In the genomic region with DNA sequence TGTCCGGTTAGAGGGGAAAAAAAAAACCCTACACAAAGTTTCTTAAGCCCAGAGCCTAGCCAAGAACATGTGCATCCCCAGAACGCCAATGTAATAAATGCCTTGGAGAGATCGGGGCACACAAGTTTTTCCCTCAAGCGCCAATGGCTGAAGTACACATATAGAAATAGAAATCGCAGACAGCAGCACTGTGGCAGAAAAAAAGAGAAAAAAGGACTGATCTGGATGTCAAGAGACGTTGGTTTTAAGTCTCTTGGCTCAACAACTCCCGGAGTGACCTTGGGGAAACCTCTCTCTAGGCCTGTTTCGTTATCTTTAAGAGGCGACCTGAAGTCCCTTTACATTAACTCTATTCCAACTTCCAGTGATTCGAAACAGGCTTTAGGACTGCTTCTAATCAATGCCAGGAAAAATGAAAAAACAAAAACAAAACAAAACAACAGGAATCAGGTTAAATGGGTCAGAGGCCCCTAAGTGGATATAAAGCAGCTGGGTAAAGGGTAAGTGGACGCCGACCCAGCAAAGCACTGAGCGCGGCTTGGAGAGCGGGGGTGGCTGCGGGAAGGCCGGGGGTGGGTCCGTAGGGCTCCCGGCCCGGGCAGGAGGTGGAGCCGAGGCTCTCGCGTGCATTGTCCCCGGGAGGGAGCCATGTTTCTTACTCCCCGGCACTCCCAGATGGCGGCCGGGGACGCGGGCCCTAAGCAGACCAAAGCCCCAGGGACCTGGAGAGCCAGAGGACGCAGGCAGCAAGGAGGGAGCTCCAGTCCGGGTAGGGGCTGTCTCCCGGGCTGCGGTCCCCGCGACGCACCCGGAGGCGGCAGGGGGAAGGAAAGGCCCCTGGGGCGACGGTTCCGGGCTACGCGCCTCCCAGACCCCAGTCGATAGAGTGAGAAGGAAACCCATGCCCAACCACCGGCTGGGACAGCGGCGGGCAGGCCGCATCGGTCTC, we compare ENCODE assay signal across 8 cellular contexts. TPM values are rescaled to one million over a fixed set of nuclear protein-coding genes. Genes with fewer than 3 reads are reported as not detected.
A peak's percentile ranks its signal among the peaks of the same experiment; 100 is the strongest.
DNase-seq lines count a peak whose midpoint lies in the region; ATAC-seq and TF ChIP-seq lines count a peak whose summit lies in the region.

No MANE protein-coding gene starts in this region.

- H3K4me3 Mint-ChIP-seq in activated naive CD4-positive, alpha-beta T cell treated with anti-CD3 and anti-CD28 coated beads for 36 hours = peak overlapping the region; percentile 95

- peak; percentile 41 for ATAC-seq in GM18870 (IDR thresholded peaks at IDR 0.05; ENCODE audit: unreplicated experiment)
- ATAC-seq in HG03108 (IDR thresholded peaks at IDR 0.05; ENCODE audit: unreplicated experiment) = peak; percentile 58
- ATAC-seq in gastroesophageal sphincter = peak; percentile 80
- ATAC-seq in thoracic aorta (ENCODE audit: insufficient number of reproducible peaks, low FRiP score, low read depth) = peak; percentile 54

- H3K4me1 Mint-ChIP-seq in activated naive CD4-positive, alpha-beta T cell treated with anti-CD3 and anti-CD28 coated beads for 36 hours (ENCODE audit: low read depth) = peaks cover 39% of the 10 kb centered on the region

- peaks cover 57% of the 10 kb centered on the region for H4K20me1 ChIP-seq in BLaER1

- peak; percentile 73 for DNase-seq in activated naive CD4-positive, alpha-beta T cell treated with anti-CD3 and anti-CD28 coated beads for 36 hours
- DNase-seq in nucleus accumbens (lab: John Stamatoyannopoulos, UW) = peak in 43 of 56 donors; percentile 23 to 77 (median 50)
- DNase-seq in thoracic aorta (ENCODE audit: low spot score) = peak; percentile 34

- peak overlapping the region; percentile 85 for H3K4me2 ChIP-seq in BLaER1

- H3K36me3 Mint-ChIP-seq in activated naive CD4-positive, alpha-beta T cell treated with anti-CD3 and anti-CD28 coated beads for 36 hours (ENCODE audit: low read depth) = peaks cover 31% of the 10 kb centered on the region

- H3K9me3 ChIP-seq in BLaER1 (no peaks in the 10 kb centered on the region), gastroesophageal sphincter (no peaks in the 10 kb centered on the region), thoracic aorta (no peaks in the 10 kb centered on the region)

- TF ChIP-seq CTCF in gastroesophageal sphincter (IDR thresholded peaks at IDR 0.05) (no peak), thoracic aorta (IDR thresholded peaks at IDR 0.05) (no peak)

- intact Hi-C loops in activated naive CD4-positive, alpha-beta T cell treated with anti-CD3 and anti-CD28 coated beads for 36 hours (cut with micrococcal nuclease) = loop anchor here (1.0 to 2.0 kb wide), 10 partner anchors 24 to 517 kb away; partner anchors contain the start of genes DENND10, PRDX3, RGS10 and SFXN4

- peak overlapping the region; percentile 98 for H3K27ac Mint-ChIP-seq in activated naive CD4-positive, alpha-beta T cell treated with anti-CD3 and anti-CD28 coated beads for 36 hours

- no peaks in the 10 kb centered on the region for H3K27me3 Mint-ChIP-seq in activated naive CD4-positive, alpha-beta T cell treated with anti-CD3 and anti-CD28 coated beads for 36 hours (ENCODE audit: low read depth)

- no peaks in the 10 kb centered on the region for H3K9me3 Mint-ChIP-seq in activated naive CD4-positive, alpha-beta T cell treated with anti-CD3 and anti-CD28 coated beads for 36 hours

- WGBS in gastroesophageal sphincter (ENCODE audit: low coverage in 1 of 2), 2 donors = 0 to 1% methylated on average over 11 to 18 of the region's 49 CpGs

- peak overlapping the region; percentile 96 for H3K4me3 ChIP-seq in BLaER1
- H3K4me3 ChIP-seq in gastroesophageal sphincter = peak overlapping the region; percentile 82
- peak overlapping the region; percentile 75 for H3K4me3 ChIP-seq in thoracic aorta

- CTCF ChIA-PET in activated naive CD4-positive, alpha-beta T cell treated with anti-CD3 and anti-CD28 coated beads for 36 hours (lab: Charles Lee) = interaction anchor here (1.1 to 1.6 kb wide), 2 partner anchors 51 to 52 kb away, joined by 3 read pairs; no protein-coding TSS in a partner anchor

- peak in 1 of 2 donors; percentile 9 for TF ChIP-seq POLR2A in gastroesophageal sphincter (IDR thresholded peaks at IDR 0.05)

- no peak for TF ChIP-seq EP300 in gastroesophageal sphincter (IDR thresholded peaks at IDR 0.05)

- peak overlapping the region; percentile 100 for H3K9ac ChIP-seq in BLaER1

- H3K27ac ChIP-seq in BLaER1 = peak overlapping the region; percentile 99
- H3K27ac ChIP-seq in gastroesophageal sphincter = peak overlapping the region; percentile 89 to 99 (median 96)
- H3K27ac ChIP-seq in thoracic aorta = peak overlapping the region; percentile 86 to 94

- H3K36me3 ChIP-seq in BLaER1 (peaks cover 20% of the 10 kb centered on the region; the same call in 1 of the 2 replicates), gastroesophageal sphincter (no peaks in the 10 kb centered on the region), thoracic aorta (no peaks in the 10 kb centered on the region)

- H3K4me1 ChIP-seq in BLaER1 (peaks cover 41% of the 10 kb centered on the region), gastroesophageal sphincter (peaks cover 0 to 52% (median 0%) of the 10 kb centered on the region in 3 donors), thoracic aorta (ENCODE audit: control insufficient read depth in 1 of 2, low read depth in 2 of 2) (peaks cover 31 to 33% of the 10 kb centered on the region in 2 donors)

- H3K27me3 ChIP-seq in BLaER1 (no peaks in the 10 kb centered on the region), gastroesophageal sphincter (no peaks in the 10 kb centered on the region), thoracic aorta (replicated peaks; ENCODE audit: insufficient read depth) (no peaks in the 10 kb centered on the region)

TF ChIP-seq in PFSK-1, 5 proteins besides CTCF, POLR2A, EP300 and RAD21:
- TF ChIP-seq POLR2AphosphoS5 (IDR thresholded peaks at IDR 0.05; ENCODE audit: low read depth, low read length) = no peak
- no peak for TF ChIP-seq FOXP2 (optimal IDR thresholded peaks at IDR 0.05; ENCODE audit: borderline replicate concordance, extremely low read depth, extremely low read length, insufficient read depth)
- peak; percentile 38; the same call in 1 of the 2 replicates for TF ChIP-seq SIN3A (IDR thresholded peaks at IDR 0.05; ENCODE audit: borderline replicate concordance, insufficient read depth, low read length)

RNA-seq across cellular contexts. Expression of gene EIF3A, which starts 0.8 kb away (rescaled TPM):
- 108 TPM for polyA plus RNA-seq in PFSK-1 (2012; ENCODE audit: insufficient read length, low read depth)
- 100 to 1,000 TPM; 113 to 120 TPM for total RNA-seq in activated naive CD4-positive, alpha-beta T cell treated with anti-CD3 and anti-CD28 coated beads for 36 hours
- total RNA-seq in gastroesophageal sphincter (100 to 1,000 TPM; 124 to 149 (median 136) TPM), thoracic aorta (100 to 1,000 TPM in 1 of 2 donors, 10 to 100 TPM in 1; 70.8 to 135 TPM)

RNA-seq across cellular contexts. Expression of gene DENND10, which starts 24.1 kb away (rescaled TPM):
- 44.4 TPM for polyA plus RNA-seq in PFSK-1 (2012; ENCODE audit: insufficient read length, low read depth)
- 10 to 100 TPM; 16.9 to 17.6 TPM for total RNA-seq in activated naive CD4-positive, alpha-beta T cell treated with anti-CD3 and anti-CD28 coated beads for 36 hours
- total RNA-seq in gastroesophageal sphincter (10 to 100 TPM; 23.0 to 42.5 (median 30.2) TPM), thoracic aorta (10 to 100 TPM; 22.6 to 23.6 TPM)

RNA-seq across cellular contexts. Expression of gene NANOS1, which starts 50.3 kb away (rescaled TPM):
- polyA plus RNA-seq in PFSK-1 (2012; ENCODE audit: insufficient read length, low read depth) = 1.7 TPM
- under 1 TPM; 0.26 to 0.52 TPM for total RNA-seq in activated naive CD4-positive, alpha-beta T cell treated with anti-CD3 and anti-CD28 coated beads for 36 hours
- total RNA-seq in gastroesophageal sphincter = 10 to 100 TPM; 16.1 to 24.1 (median 20.8) TPM
- total RNA-seq in thoracic aorta = 1 to 10 TPM; 1.4 to 5.4 TPM

Comparison
In these comparisons a context has a peak if more than half of its experiments do, and no peak if none do; other contexts are left out.
1. Peak in every context shown above with its lines: DNase-seq, ATAC-seq, H3K4me3 ChIP-seq and H3K27ac ChIP-seq.